22 cellular contexts compared by ENCODE assay signal in genomic region chr2:217125004-217125403, GRCh38.
"Had no signal": no experiment of that assay in that cellular context is flagged by ENCODE, and none has a peak within 500 bp of the region (broad histone marks: within the 10 kb centered on the region; RNA-seq: fewer than 3 reads in every experiment).

No MANE protein-coding gene starts in this region.

- H3K4me2 ChIP-seq: smooth muscle cell had no signal

- H3K9me3 ChIP-seq: lower lobe of right lung, prostate gland, sigmoid colon, tibial artery, upper lobe of right lung, vagina had no signal

- H3K9me3 Mint-ChIP-seq: stimulated activated naive CD8-positive, alpha-beta T cell treated with anti-CD3 and anti-CD28 coated beads, Interleukin-15, Interleukin-2, amounts not matched to agents 100 ng/mL and 50 ng/mL, for 24 hours had no signal

- H3K27ac ChIP-seq: foreskin keratinocyte, lower lobe of right lung, parathyroid adenoma, prostate gland, sigmoid colon, tibial artery, upper lobe of right lung, vagina had no signal

- H3K4me3 ChIP-seq: lower lobe of right lung, prostate gland, sigmoid colon, smooth muscle cell, tibial artery, upper lobe of right lung, vagina had no signal

- H3K36me3 ChIP-seq: lower lobe of right lung, prostate gland, sigmoid colon, tibial artery, upper lobe of right lung, vagina had no signal

- H3K27me3 ChIP-seq: foreskin keratinocyte, sigmoid colon, tibial artery, upper lobe of right lung, vagina had no signal

- ATAC-seq: esophagus mucosa, foreskin keratinocyte, left lobe of liver, lower lobe of right lung, upper lobe of right lung had no signal

- DNase-seq: effector memory CD4-positive, alpha-beta T cell; foreskin keratinocyte; head of caudate nucleus; hypothalamus; kidney glomerular epithelial cell; lower lobe of right lung; midbrain; naive B cell; retina; sigmoid colon; stimulated activated CD4-positive, alpha-beta T cell treated with anti-CD3 and anti-CD28 coated beads, Interleukin-2, amount 100 ng/mL, for 48 hours; tibial artery; upper lobe of right lung had no signal

- H3K4me1 Mint-ChIP-seq: memory B cell, naive B cell, nephron had no signal

- H3K79me2 ChIP-seq: parathyroid adenoma had no signal

- H3K4me1 ChIP-seq: lower lobe of right lung, parathyroid adenoma, prostate gland, sigmoid colon, tibial artery, upper lobe of right lung, vagina had no signal

- H3K27ac Mint-ChIP-seq: memory B cell; naive B cell; nephron; stimulated activated naive CD8-positive, alpha-beta T cell treated with anti-CD3 and anti-CD28 coated beads, Interleukin-15, Interleukin-2, amounts not matched to agents 100 ng/mL and 50 ng/mL, for 24 hours had no signal

- H3K9ac ChIP-seq: parathyroid adenoma had no signal

- H3K36me3 Mint-ChIP-seq: memory B cell, naive B cell had no signal

- H3K4me3 Mint-ChIP-seq: memory B cell; naive B cell; nephron; stimulated activated naive CD8-positive, alpha-beta T cell treated with anti-CD3 and anti-CD28 coated beads, Interleukin-15, Interleukin-2, amounts not matched to agents 100 ng/mL and 50 ng/mL, for 24 hours had no signal

- H2AFZ ChIP-seq: parathyroid adenoma had no signal
